10 cellular contexts compared by ENCODE assay signal in genomic region chr7:108164342-108164741, GRCh38. TPM values are rescaled to one million over a fixed set of nuclear protein-coding genes. Genes with fewer than 3 reads are reported as not detected.
"Had no signal": no experiment of that assay in that cellular context is flagged by ENCODE, and none has a peak within 500 bp of the region (broad histone marks: within the 10 kb centered on the region; RNA-seq: fewer than 3 reads in every experiment).

No MANE protein-coding gene starts in this region.

- H2AFZ ChIP-seq: GM23248, GM23338 had no signal

- H3K4me2 ChIP-seq: GM23338 had no signal

- H3K9ac ChIP-seq: GM23248 had no signal

- H3K9me3 ChIP-seq: HAP-1 had no signal

- H3K27ac ChIP-seq: GM23248 had no signal

- ATAC-seq: GM23338 had no signal

- H3K36me3 ChIP-seq: HAP-1 had no signal

- DNase-seq: GM23248, GOT3, H7, H9, HCEC 1CT, HFFc6 had no signal

- H3K4me3 ChIP-seq: GM23248, GM23338, HAP-1 had no signal

- FAIRE-seq: H1, H54 had no signal

RNA-seq across cellular contexts. Expression of gene LAMB4, which starts 34.2 kb away (rescaled TPM):
- total RNA-seq: GM23248, GM23338, H1, H7, H9 had no signal
- polyA plus RNA-seq: GM23338, H1 had no signal
